1 cellular context compared by ENCODE assay signal in the genomic region with DNA sequence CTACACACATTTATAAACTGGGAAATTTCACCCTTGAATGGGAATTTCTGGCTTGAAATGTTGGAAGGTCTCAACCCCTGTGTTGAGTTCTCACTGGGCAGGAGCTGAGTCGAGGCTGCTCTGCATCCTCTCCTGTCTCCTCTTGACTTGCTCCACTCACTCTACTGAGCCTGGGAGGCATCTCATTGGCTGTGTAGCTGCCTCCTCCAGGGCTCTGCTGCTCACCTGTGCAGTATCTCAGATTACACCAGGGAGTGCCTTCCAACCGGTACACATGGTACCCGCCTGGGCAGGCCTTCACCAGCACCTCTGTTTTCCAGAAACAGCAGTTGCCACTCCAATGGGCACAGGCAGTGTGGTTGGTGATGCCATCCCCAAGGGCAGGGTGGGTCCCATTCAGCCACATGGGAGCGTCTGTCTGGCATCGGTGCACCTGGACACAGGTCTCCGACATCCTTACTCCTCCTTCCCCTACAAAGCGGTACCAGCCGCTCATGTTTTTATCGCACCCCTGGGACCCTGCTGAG.
TF ChIP-seq lines count a peak whose summit lies in the region.

No MANE protein-coding gene starts in this region.

TF ChIP-seq in GM23338, 12 proteins besides CTCF, POLR2A, EP300 and RAD21:
- TF ChIP-seq, protein P1, sequence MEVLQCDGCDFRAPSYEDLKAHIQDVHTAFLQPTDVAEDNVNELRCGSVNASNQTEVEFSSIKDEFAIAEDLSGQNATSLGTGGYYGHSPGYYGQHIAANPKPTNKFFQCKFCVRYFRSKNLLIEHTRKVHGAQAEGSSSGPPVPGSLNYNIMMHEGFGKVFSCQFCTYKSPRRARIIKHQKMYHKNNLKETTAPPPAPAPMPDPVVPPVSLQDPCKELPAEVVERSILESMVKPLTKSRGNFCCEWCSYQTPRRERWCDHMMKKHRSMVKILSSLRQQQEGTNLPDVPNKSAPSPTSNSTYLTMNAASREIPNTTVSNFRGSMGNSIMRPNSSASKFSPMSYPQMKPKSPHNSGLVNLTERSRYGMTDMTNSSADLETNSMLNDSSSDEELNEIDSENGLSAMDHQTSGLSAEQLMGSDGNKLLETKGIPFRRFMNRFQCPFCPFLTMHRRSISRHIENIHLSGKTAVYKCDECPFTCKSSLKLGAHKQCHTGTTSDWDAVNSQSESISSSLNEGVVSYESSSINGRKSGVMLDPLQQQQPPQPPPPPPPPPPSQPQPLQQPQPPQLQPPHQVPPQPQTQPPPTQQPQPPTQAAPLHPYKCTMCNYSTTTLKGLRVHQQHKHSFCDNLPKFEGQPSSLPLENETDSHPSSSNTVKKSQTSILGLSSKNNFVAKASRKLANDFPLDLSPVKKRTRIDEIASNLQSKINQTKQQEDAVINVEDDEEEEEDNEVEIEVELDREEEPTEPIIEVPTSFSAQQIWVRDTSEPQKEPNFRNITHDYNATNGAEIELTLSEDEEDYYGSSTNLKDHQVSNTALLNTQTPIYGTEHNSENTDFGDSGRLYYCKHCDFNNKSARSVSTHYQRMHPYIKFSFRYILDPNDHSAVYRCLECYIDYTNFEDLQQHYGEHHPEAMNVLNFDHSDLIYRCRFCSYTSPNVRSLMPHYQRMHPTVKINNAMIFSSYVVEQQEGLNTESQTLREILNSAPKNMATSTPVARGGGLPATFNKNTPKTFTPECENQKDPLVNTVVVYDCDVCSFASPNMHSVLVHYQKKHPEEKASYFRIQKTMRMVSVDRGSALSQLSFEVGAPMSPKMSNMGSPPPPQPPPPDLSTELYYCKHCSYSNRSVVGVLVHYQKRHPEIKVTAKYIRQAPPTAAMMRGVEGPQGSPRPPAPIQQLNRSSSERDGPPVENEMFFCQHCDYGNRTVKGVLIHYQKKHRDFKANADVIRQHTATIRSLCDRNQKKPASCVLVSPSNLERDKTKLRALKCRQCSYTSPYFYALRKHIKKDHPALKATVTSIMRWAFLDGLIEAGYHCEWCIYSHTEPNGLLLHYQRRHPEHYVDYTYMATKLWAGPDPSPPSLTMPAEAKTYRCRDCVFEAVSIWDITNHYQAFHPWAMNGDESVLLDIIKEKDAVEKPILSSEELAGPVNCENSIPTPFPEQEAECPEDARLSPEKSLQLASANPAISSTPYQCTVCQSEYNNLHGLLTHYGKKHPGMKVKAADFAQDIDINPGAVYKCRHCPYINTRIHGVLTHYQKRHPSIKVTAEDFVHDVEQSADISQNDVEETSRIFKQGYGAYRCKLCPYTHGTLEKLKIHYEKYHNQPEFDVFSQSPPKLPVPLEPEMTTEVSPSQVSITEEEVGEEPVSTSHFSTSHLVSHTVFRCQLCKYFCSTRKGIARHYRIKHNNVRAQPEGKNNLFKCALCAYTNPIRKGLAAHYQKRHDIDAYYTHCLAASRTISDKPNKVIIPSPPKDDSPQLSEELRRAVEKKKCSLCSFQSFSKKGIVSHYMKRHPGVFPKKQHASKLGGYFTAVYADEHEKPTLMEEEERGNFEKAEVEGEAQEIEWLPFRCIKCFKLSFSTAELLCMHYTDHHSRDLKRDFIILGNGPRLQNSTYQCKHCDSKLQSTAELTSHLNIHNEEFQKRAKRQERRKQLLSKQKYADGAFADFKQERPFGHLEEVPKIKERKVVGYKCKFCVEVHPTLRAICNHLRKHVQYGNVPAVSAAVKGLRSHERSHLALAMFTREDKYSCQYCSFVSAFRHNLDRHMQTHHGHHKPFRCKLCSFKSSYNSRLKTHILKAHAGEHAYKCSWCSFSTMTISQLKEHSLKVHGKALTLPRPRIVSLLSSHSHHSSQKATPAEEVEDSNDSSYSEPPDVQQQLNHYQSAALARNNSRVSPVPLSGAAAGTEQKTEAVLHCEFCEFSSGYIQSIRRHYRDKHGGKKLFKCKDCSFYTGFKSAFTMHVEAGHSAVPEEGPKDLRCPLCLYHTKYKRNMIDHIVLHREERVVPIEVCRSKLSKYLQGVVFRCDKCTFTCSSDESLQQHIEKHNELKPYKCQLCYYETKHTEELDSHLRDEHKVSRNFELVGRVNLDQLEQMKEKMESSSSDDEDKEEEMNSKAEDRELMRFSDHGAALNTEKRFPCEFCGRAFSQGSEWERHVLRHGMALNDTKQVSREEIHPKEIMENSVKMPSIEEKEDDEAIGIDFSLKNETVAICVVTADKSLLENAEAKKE (CRISPR knock-in tag; IDR thresholded peaks at IDR 0.05) = no peak
- TF ChIP-seq, protein P2, sequence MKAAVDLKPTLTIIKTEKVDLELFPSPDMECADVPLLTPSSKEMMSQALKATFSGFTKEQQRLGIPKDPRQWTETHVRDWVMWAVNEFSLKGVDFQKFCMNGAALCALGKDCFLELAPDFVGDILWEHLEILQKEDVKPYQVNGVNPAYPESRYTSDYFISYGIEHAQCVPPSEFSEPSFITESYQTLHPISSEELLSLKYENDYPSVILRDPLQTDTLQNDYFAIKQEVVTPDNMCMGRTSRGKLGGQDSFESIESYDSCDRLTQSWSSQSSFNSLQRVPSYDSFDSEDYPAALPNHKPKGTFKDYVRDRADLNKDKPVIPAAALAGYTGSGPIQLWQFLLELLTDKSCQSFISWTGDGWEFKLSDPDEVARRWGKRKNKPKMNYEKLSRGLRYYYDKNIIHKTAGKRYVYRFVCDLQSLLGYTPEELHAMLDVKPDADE (IDR thresholded peaks at IDR 0.05) = no peak
